ENCODE assay signal across 12 cellular contexts in genomic region chr9:123607987-123608565, GRCh38.
DNase-seq lines count a peak whose midpoint lies in the region; ATAC-seq and TF ChIP-seq lines count a peak whose summit lies in the region.
"Had no signal": no experiment of that assay in that cellular context is flagged by ENCODE, and none has a peak within 500 bp of the region (broad histone marks: within the 10 kb centered on the region; RNA-seq: fewer than 3 reads in every experiment).

No MANE protein-coding gene starts in this region.

- no peaks in the 10 kb centered on the region for H3K9me3 Mint-ChIP-seq in IgD-negative memory B cell
- H3K9me3 Mint-ChIP-seq: activated CD4-positive, alpha-beta T cell treated with anti-CD3 and anti-CD28 coated beads, Interleukin-2, amount 10 ng/mL, durations not matched to agents 24 days and 14 days had no signal

- intact Hi-C loops in lower lobe of right lung (cut with DNase I): no loop called here

- H3K9me3 ChIP-seq in lower lobe of right lung: no peaks in the 10 kb centered on the region
- H3K9me3 ChIP-seq: heart right ventricle had no signal

- ATAC-seq in GM19438 (IDR thresholded peaks at IDR 0.05; ENCODE audit: low read depth, unreplicated experiment): peak; percentile 88
- ATAC-seq in HG02885 (IDR thresholded peaks at IDR 0.05; ENCODE audit: poor library complexity, unreplicated experiment): peak; percentile 97
- no peak for ATAC-seq in lower lobe of right lung
- ATAC-seq: heart right ventricle had no signal

- H3K27me3 ChIP-seq in lower lobe of right lung (ENCODE audit: low read depth): no peaks in the 10 kb centered on the region
- H3K27me3 ChIP-seq: heart right ventricle had no signal

- H3K36me3 ChIP-seq in lower lobe of right lung: no peaks in the 10 kb centered on the region

- DNase-seq in GM12865 (ENCODE audit: low read depth) (peak; percentile 91), GOT3 (lab: John Stamatoyannopoulos, UW) (no peak), cerebellar nuclear complex (lab: John Stamatoyannopoulos, UW) (no peak), lower lobe of right lung (no peak), NCI-H2081 (lab: John Stamatoyannopoulos, UW) (no peak)
- DNase-seq: activated CD4-positive, alpha-beta T cell treated with anti-CD3 and anti-CD28 coated beads, Interleukin-2, amount 10 ng/mL, durations not matched to agents 24 days and 14 days; heart right ventricle; NCI-H187 treated with DMSO at 0.1 percent for 48 hours had no signal

- peak overlapping the region in 3 of 4 donors; percentile 41 to 69 (median 55) for H3K4me3 Mint-ChIP-seq in IgD-negative memory B cell
- H3K4me3 Mint-ChIP-seq: activated CD4-positive, alpha-beta T cell treated with anti-CD3 and anti-CD28 coated beads, Interleukin-2, amount 10 ng/mL, durations not matched to agents 24 days and 14 days had no signal

- peak overlapping the region; percentile 10; the same call in 1 of the 2 replicates for H3K4me3 ChIP-seq in GM12865 (ENCODE audit: low read depth, low read length)
- H3K4me3 ChIP-seq in lower lobe of right lung: no peak overlapping the region
- H3K4me3 ChIP-seq: heart right ventricle, skin epidermis had no signal

- peak overlapping the region; percentile 39 to 93 (median 40) for H3K27ac Mint-ChIP-seq in IgD-negative memory B cell
- H3K27ac Mint-ChIP-seq: activated CD4-positive, alpha-beta T cell treated with anti-CD3 and anti-CD28 coated beads, Interleukin-2, amount 10 ng/mL, durations not matched to agents 24 days and 14 days had no signal

- H3K27me3 Mint-ChIP-seq in IgD-negative memory B cell: no peaks in the 10 kb centered on the region
- H3K27me3 Mint-ChIP-seq: activated CD4-positive, alpha-beta T cell treated with anti-CD3 and anti-CD28 coated beads, Interleukin-2, amount 10 ng/mL, durations not matched to agents 24 days and 14 days had no signal

- peaks cover 22 to 40% (median 34%) of the 10 kb centered on the region in 3 donors for H3K4me1 Mint-ChIP-seq in IgD-negative memory B cell
- H3K4me1 Mint-ChIP-seq: activated CD4-positive, alpha-beta T cell treated with anti-CD3 and anti-CD28 coated beads, Interleukin-2, amount 10 ng/mL, durations not matched to agents 24 days and 14 days had no signal

- no peak for TF ChIP-seq CTCF in GM12865 (IDR thresholded peaks at IDR 0.05; ENCODE audit: insufficient read depth, low read depth, low read length, missing control alignments)
- no peak for TF ChIP-seq CTCF in lower lobe of right lung (IDR thresholded peaks at IDR 0.05)

- H3K4me1 ChIP-seq in lower lobe of right lung: no peaks in the 10 kb centered on the region

- H3K27ac ChIP-seq in lower lobe of right lung: no peak overlapping the region
- H3K27ac ChIP-seq: heart right ventricle, skin epidermis had no signal

- peaks cover 4% of the 10 kb centered on the region for H3K36me3 Mint-ChIP-seq in IgD-negative memory B cell

Comparison
In these comparisons a context has a peak if more than half of its experiments do, and no peak if none do; other contexts are left out.
1. ATAC-seq: peak in GM19438 (single experiment) and HG02885 (single experiment); none in lower lobe of right lung (0 of 2).